In genomic region chr2:18311413-18311812, GRCh38 we compare ENCODE assay signal across 8 cellular contexts.
DNase-seq lines count a peak whose midpoint lies in the region; ATAC-seq, FAIRE-seq and TF ChIP-seq lines count a peak whose summit lies in the region.

No MANE protein-coding gene starts in this region.

- DNase-seq in GM04504 (ENCODE audit: low read depth) (peak; percentile 90), NCI-H510A treated with DMSO at 0.1 percent for 48 hours (lab: John Stamatoyannopoulos, UW) (peak; percentile 69), fibroblast of the aortic adventitia (ENCODE audit: low read depth) (peak; percentile 27), stomach (no peak), D721Med (ENCODE audit: insufficient read length, low spot score) (no peak)
- DNase-seq in activated CD4-positive, alpha-beta T cell treated with anti-CD3 and anti-CD28 coated beads, Interleukin-2, amount 50 U/mL, for 4 hours, result no peak
- no peak for DNase-seq in stimulated activated CD8-positive, alpha-beta memory T cell treated with anti-CD3 and anti-CD28 coated beads, Interleukin-4, amount 100 ng/mL, for 48 hours

- intact Hi-C loops in stomach (cut with DNase I; ENCODE audit: low total_unique reads), result no loop called here

- 22 to 33% (median 25%) methylated on average over 3 of the region's 3 CpGs for WGBS in stomach, 5 donors

- no peak for ATAC-seq in GM19035 (IDR thresholded peaks at IDR 0.05; ENCODE audit: unreplicated experiment)

- no peaks in the 10 kb centered on the region for H3K27me3 ChIP-seq in stomach

- TF ChIP-seq POLR2A in stomach (IDR thresholded peaks at IDR 0.05), result no peak

- no peak for TF ChIP-seq EP300 in stomach (IDR thresholded peaks at IDR 0.05)

- H3K27ac ChIP-seq in stomach, result peak overlapping the region in 4 of 5 donors; percentile 6 to 48 (median 24)

- H3K4me3 ChIP-seq in fibroblast of the aortic adventitia (ENCODE audit: low read depth, low read length), result no peak overlapping the region
- no peak overlapping the region for H3K4me3 ChIP-seq in stomach

- no peak for FAIRE-seq in D721Med (lab: Jason Lieb, UNC)

- no peak for TF ChIP-seq CTCF in fibroblast of the aortic adventitia (IDR thresholded peaks at IDR 0.05; ENCODE audit: insufficient read depth, low read length)
- TF ChIP-seq CTCF in stomach (IDR thresholded peaks at IDR 0.05), result no peak
- TF ChIP-seq CTCF in D721Med (IDR thresholded peaks at IDR 0.05; ENCODE audit: insufficient read depth, missing control alignments), result no peak

- H3K9me3 ChIP-seq in stomach, result no peaks in the 10 kb centered on the region

- no peaks in the 10 kb centered on the region for H3K36me3 ChIP-seq in stomach

- peaks cover 0 to 12% (median 9%) of the 10 kb centered on the region in 4 donors for H3K4me1 ChIP-seq in stomach

Comparison
In these comparisons a context has a peak if more than half of its experiments do, and no peak if none do; other contexts are left out.
1. DNase-seq: peak in GM04504 (single experiment), NCI-H510A treated with DMSO at 0.1 percent for 48 hours (single experiment) and fibroblast of the aortic adventitia (single experiment); none in stomach (single experiment), activated CD4-positive, alpha-beta T cell treated with anti-CD3 and anti-CD28 coated beads, Interleukin-2, amount 50 U/mL, for 4 hours (0 of 2), D721Med (single experiment) and stimulated activated CD8-positive, alpha-beta memory T cell treated with anti-CD3 and anti-CD28 coated beads, Interleukin-4, amount 100 ng/mL, for 48 hours (single experiment).